Comparison of ENCODE assay signal across 1 cellular context in genomic region chr2:20468549-20469500, GRCh38.
TF ChIP-seq lines count a peak whose summit lies in the region.

No MANE protein-coding gene starts in this region.

TF ChIP-seq in HepG2, 621 proteins besides CTCF, POLR2A, EP300 and RAD21:
- no peak for TF ChIP-seq THAP9 (CRISPR knock-in tag; IDR thresholded peaks at IDR 0.05; ENCODE audit: borderline replicate concordance)
- TF ChIP-seq HNF4G (IDR thresholded peaks at IDR 0.05; ENCODE audit: borderline replicate concordance, low read depth, low read length), result no peak
- no peak for TF ChIP-seq HNF4G (CRISPR knock-in tag; IDR thresholded peaks at IDR 0.05; ENCODE audit: borderline replicate concordance, low read depth)
- no peak for TF ChIP-seq ZNF441 (CRISPR knock-in tag; IDR thresholded peaks at IDR 0.05; ENCODE audit: borderline replicate concordance)
- TF ChIP-seq IRF9 (CRISPR knock-in tag; IDR thresholded peaks at IDR 0.05; ENCODE audit: borderline replicate concordance), result no peak
- TF ChIP-seq PAX8 (CRISPR knock-in tag; IDR thresholded peaks at IDR 0.05; ENCODE audit: borderline replicate concordance), result no peak
- no peak for TF ChIP-seq STAT6 (CRISPR knock-in tag; IDR thresholded peaks at IDR 0.05; ENCODE audit: borderline replicate concordance)
- no peak for TF ChIP-seq FOXC1 (CRISPR knock-in tag; IDR thresholded peaks at IDR 0.05; ENCODE audit: borderline replicate concordance)
- TF ChIP-seq ZNF619 (CRISPR knock-in tag; IDR thresholded peaks at IDR 0.05), result no peak
- no peak for TF ChIP-seq SMARCC2 (IDR thresholded peaks at IDR 0.05)
